Comparison of ENCODE assay signal across 17 cellular contexts in the genomic region with DNA sequence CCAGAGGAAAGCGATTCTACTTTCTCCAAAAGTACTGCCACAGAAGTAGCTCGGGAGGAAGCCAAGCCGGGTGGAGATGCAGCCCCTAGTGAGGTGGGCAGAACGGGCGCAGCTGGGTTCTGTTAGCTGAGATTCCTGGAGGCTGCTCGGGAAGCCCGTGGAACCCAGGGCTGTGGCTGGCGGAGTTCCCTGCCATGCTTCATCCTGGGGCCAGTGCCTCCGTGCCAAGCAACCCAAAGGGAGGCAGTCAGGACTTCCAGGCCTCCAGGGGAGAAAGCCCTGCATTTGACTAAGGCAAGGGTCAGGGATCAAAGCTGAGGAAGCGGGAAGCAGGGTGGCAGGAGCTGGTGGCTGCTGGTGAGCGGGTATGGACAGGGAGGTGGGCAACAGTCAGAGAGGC. TPM values are rescaled to one million over a fixed set of nuclear protein-coding genes. Genes with fewer than 3 reads are reported as not detected.
DNase-seq lines count a peak whose midpoint lies in the region; ATAC-seq and TF ChIP-seq lines count a peak whose summit lies in the region.
"Had no signal": no experiment of that assay in that cellular context is flagged by ENCODE, and none has a peak within 500 bp of the region (broad histone marks: within the 10 kb centered on the region; RNA-seq: fewer than 3 reads in every experiment).

No MANE protein-coding gene starts in this region.

- H2AFZ ChIP-seq in osteoblast (ENCODE audit: low read length) = no peak overlapping the region

- H3K27me3 ChIP-seq in osteoblast (ENCODE audit: insufficient read depth, low read length) (no peaks in the 10 kb centered on the region), subcutaneous abdominal adipose tissue (ENCODE audit: control insufficient read depth in 5 of 5, insufficient read depth in 4 of 5, low read length in 5 of 5) (no peaks in the 10 kb centered on the region)
- H3K27me3 ChIP-seq: BLaER1 had no signal

- H3K4me3 ChIP-seq in osteoblast (ENCODE audit: insufficient read depth, low read length) (no peak overlapping the region), subcutaneous abdominal adipose tissue (ENCODE audit: low read depth in 1 of 5, low read length in 5 of 5) (peak overlapping the region in 1 of 5 donors; percentile 3)
- H3K4me3 ChIP-seq: BLaER1, HAP-1 had no signal

- H3K27ac ChIP-seq in osteoblast (ENCODE audit: low read depth, low read length) (no peak overlapping the region), subcutaneous abdominal adipose tissue (ENCODE audit: low read depth, low read length) (no peak overlapping the region)
- H3K27ac ChIP-seq: 22Rv1, BLaER1, C4-2B had no signal

- TF ChIP-seq CTCF in osteoblast (IDR thresholded peaks at IDR 0.05; ENCODE audit: extremely low read depth, low read depth, low read length) = no peak

- H3K4me1 ChIP-seq in osteoblast (ENCODE audit: insufficient read depth, low read length) (no peaks in the 10 kb centered on the region), subcutaneous abdominal adipose tissue (ENCODE audit: control insufficient read depth in 5 of 5, insufficient read depth in 5 of 5, low read length in 5 of 5) (peaks cover 0 to 17% (median 14%) of the 10 kb centered on the region in 5 donors)
- H3K4me1 ChIP-seq: BLaER1, HAP-1 had no signal

- no peaks in the 10 kb centered on the region for H4K20me1 ChIP-seq in osteoblast (ENCODE audit: insufficient read depth, low read length)
- H4K20me1 ChIP-seq: BLaER1 had no signal

- H3K9me3 ChIP-seq in osteoblast (ENCODE audit: low read depth, low read length) = no peaks in the 10 kb centered on the region
- no peaks in the 10 kb centered on the region for H3K9me3 ChIP-seq in subcutaneous abdominal adipose tissue (ENCODE audit: control insufficient read depth in 5 of 5, low read length in 5 of 5)
- H3K9me3 ChIP-seq: BLaER1, Caco-2, HAP-1 had no signal

- peak overlapping the region in 3 of 5 donors; percentile 4 to 49 (median 10) for H3K9ac ChIP-seq in subcutaneous abdominal adipose tissue (ENCODE audit: low read length in 5 of 5)
- H3K9ac ChIP-seq: BLaER1 had no signal

- H3K36me3 ChIP-seq in osteoblast (ENCODE audit: insufficient read depth, low read length) (peaks cover 55% of the 10 kb centered on the region), subcutaneous abdominal adipose tissue (ENCODE audit: control insufficient read depth in 5 of 5, insufficient read depth in 5 of 5, low read length in 5 of 5) (no peaks in the 10 kb centered on the region)

- intact Hi-C loops in left ventricle myocardium superior (cut with micrococcal nuclease) (no loop called here), Right ventricle myocardium inferior (cut with DNase I) (no loop called here)

- no peak for ATAC-seq in left ventricle myocardium superior
- no peak for ATAC-seq in Right ventricle myocardium inferior
- ATAC-seq: CD8-positive, alpha-beta T cell had no signal

- DNase-seq in left ventricle myocardium superior (peak; percentile 30), Right ventricle myocardium inferior (ENCODE audit: missing footprints) (no peak), osteoblast (ENCODE audit: insufficient read length, low spot score, missing footprints) (peak; percentile 51), NCI-H69 (lab: John Stamatoyannopoulos, UW) (no peak), T-helper 2 cell (no peak)
- DNase-seq: Caco-2; CD4-positive, CD25-positive, alpha-beta regulatory T cell; CD8-positive, alpha-beta T cell; DMS153; DND-41; GOT3; HFFc6 had no signal

- no peaks in the 10 kb centered on the region for H3K79me2 ChIP-seq in osteoblast (ENCODE audit: insufficient read depth, low read length)

- H3K4me2 ChIP-seq in osteoblast (ENCODE audit: insufficient read depth, low read length) = no peak overlapping the region
- H3K4me2 ChIP-seq: BLaER1 had no signal

RNA-seq across cellular contexts. Expression of a gene that starts 6.7 kb away (rescaled TPM):
- total RNA-seq in left ventricle myocardium superior (44.0 TPM), Right ventricle myocardium inferior (42.2 TPM), osteoblast (18.9 and 22.1 TPM in 2 replicates)

RNA-seq across cellular contexts. Expression of a gene that starts 32.1 kb away (rescaled TPM):
- 0.45 TPM for total RNA-seq in left ventricle myocardium superior
- 0.92 TPM for total RNA-seq in Right ventricle myocardium inferior
- 1.8 and 2.1 TPM in 2 replicates for total RNA-seq in osteoblast

Comparison
In these comparisons a context has a peak if more than half of its experiments do, and no peak if none do; other contexts are left out.
1. DNase-seq: peak in left ventricle myocardium superior (single experiment) and osteoblast (single experiment); none in Right ventricle myocardium inferior (single experiment), NCI-H69 (single experiment) and T-helper 2 cell (0 of 5).